12 cellular contexts compared by ENCODE assay signal in the genomic region with DNA sequence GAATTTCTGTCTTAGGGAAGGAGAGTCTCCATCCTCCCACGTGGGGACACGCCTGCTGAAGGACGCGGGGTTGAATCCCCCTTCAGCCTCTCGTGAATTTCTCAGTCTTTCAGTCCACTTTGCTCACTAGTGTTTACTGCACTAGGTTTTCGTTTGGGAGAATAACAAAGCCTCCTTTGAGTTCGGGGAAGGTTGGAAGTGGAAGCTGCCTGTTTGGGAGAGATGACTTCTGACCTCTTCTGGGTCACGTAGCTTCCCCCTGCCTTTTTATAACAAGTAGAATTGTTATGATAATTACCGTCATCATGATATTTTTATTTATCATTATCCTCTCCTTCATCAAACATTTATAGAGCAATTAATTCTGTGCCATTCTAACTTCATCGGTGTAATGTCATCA.
DNase-seq lines count a peak whose midpoint lies in the region; ATAC-seq and TF ChIP-seq lines count a peak whose summit lies in the region.
"Had no signal": no experiment of that assay in that cellular context is flagged by ENCODE, and none has a peak within 500 bp of the region (broad histone marks: within the 10 kb centered on the region; RNA-seq: fewer than 3 reads in every experiment).

No MANE protein-coding gene starts in this region.

- no peaks in the 10 kb centered on the region for H3K9me3 Mint-ChIP-seq in neural progenitor cell
- H3K9me3 Mint-ChIP-seq: CD4-positive, CD25-positive, alpha-beta regulatory T cell had no signal

- peak overlapping the region; percentile 35 for H3K27ac Mint-ChIP-seq in neural progenitor cell

- H3F3A ChIP-seq in neural progenitor cell (ENCODE audit: low read depth): no peaks in the 10 kb centered on the region

- no peaks in the 10 kb centered on the region for H3K27me3 ChIP-seq in neural progenitor cell
- H3K27me3 ChIP-seq: BLaER1 treated with 17β-estradiol and CSF1 and Interleukin-3, amounts not matched to agents 10 nM and 100 nM had no signal

- peaks cover 6% of the 10 kb centered on the region for H3K36me3 Mint-ChIP-seq in neural progenitor cell

- peaks cover 8% of the 10 kb centered on the region for H4K20me1 ChIP-seq in neural progenitor cell (ENCODE audit: low read depth)

- H3K4me3 ChIP-seq in neural progenitor cell: no peak overlapping the region
- H3K4me3 ChIP-seq: BLaER1 treated with 17β-estradiol and CSF1 and Interleukin-3, amounts not matched to agents 10 nM and 100 nM; GM23248 had no signal

- H3K9me3 ChIP-seq in neural progenitor cell (ENCODE audit: low read depth): no peaks in the 10 kb centered on the region
- H3K9me3 ChIP-seq: BLaER1 treated with 17β-estradiol and CSF1 and Interleukin-3, amounts not matched to agents 10 nM and 100 nM had no signal

- H3K36me3 ChIP-seq in neural progenitor cell: no peaks in the 10 kb centered on the region

- H3K27ac ChIP-seq in angular gyrus (ENCODE audit: low read depth, low read length) (peak overlapping the region; percentile 61), neural progenitor cell (no peak overlapping the region)
- H3K27ac ChIP-seq: BLaER1 treated with 17β-estradiol and CSF1 and Interleukin-3, amounts not matched to agents 10 nM and 100 nM; GM23248 had no signal

- H3K4me3 Mint-ChIP-seq in neural progenitor cell: no peak overlapping the region
- H3K4me3 Mint-ChIP-seq: CD4-positive, CD25-positive, alpha-beta regulatory T cell had no signal

- H2AFZ ChIP-seq in neural progenitor cell (replicated peaks): no peak overlapping the region
- H2AFZ ChIP-seq: GM23248 had no signal

- peak; percentile 63 for DNase-seq in globus pallidus (ENCODE audit: low spot score)
- no peak for DNase-seq in neural progenitor cell (ENCODE audit: low spot score)
- peak; percentile 61 for DNase-seq in superior temporal gyrus (ENCODE audit: extremely low spot score)
- no peak for DNase-seq in NCI-H1694 treated with DMSO at 0.1 percent for 48 hours (lab: John Stamatoyannopoulos, UW)
- DNase-seq: ACHN; CD4-positive, CD25-positive, alpha-beta regulatory T cell; GM23248 had no signal

- H3K79me2 ChIP-seq in neural progenitor cell (ENCODE audit: low read depth): peaks cover 43% of the 10 kb centered on the region

- ATAC-seq in GM19463 (IDR thresholded peaks at IDR 0.05; ENCODE audit: unreplicated experiment): no peak
- no peak for ATAC-seq in HG02870 (IDR thresholded peaks at IDR 0.05; ENCODE audit: unreplicated experiment)
- ATAC-seq: HCT116 had no signal

- no peak overlapping the region for H3K4me2 ChIP-seq in neural progenitor cell
- H3K4me2 ChIP-seq: BLaER1 treated with 17β-estradiol and CSF1 and Interleukin-3, amounts not matched to agents 10 nM and 100 nM had no signal

- no peaks in the 10 kb centered on the region for H3K4me1 ChIP-seq in neural progenitor cell

- no peak overlapping the region for H3K9ac ChIP-seq in neural progenitor cell
- H3K9ac ChIP-seq: BLaER1 treated with 17β-estradiol and CSF1 and Interleukin-3, amounts not matched to agents 10 nM and 100 nM; GM23248 had no signal

- H3K4me1 Mint-ChIP-seq in neural progenitor cell: peaks cover 34% of the 10 kb centered on the region

- no peak for TF ChIP-seq CTCF in neural progenitor cell (IDR thresholded peaks at IDR 0.05)

- H3K27me3 Mint-ChIP-seq in neural progenitor cell (ENCODE audit: insufficient read depth, low read depth): peaks cover 4% of the 10 kb centered on the region
- H3K27me3 Mint-ChIP-seq: CD4-positive, CD25-positive, alpha-beta regulatory T cell had no signal

Comparison
In these comparisons a context has a peak if more than half of its experiments do, and no peak if none do; other contexts are left out.
1. DNase-seq: peak in globus pallidus (single experiment) and superior temporal gyrus (single experiment); none in neural progenitor cell (single experiment) and NCI-H1694 treated with DMSO at 0.1 percent for 48 hours (single experiment).